1 cellular context compared by ENCODE assay signal in genomic region chr22:43187171-43188099, GRCh38.
TF ChIP-seq lines count a peak whose summit lies in the region.

No MANE protein-coding gene starts in this region.

TF ChIP-seq in HEK293, 187 proteins besides CTCF, POLR2A, EP300 and RAD21 (continued from another document):
- TF ChIP-seq ZBTB21 (tag by site-specific recombination; IDR thresholded peaks at IDR 0.05) (peak; percentile 53; the same call in 1 of the 2 replicates), RBAK (tag by site-specific recombination; IDR thresholded peaks at IDR 0.05) (no peak), ZNF2 (tag by site-specific recombination; IDR thresholded peaks at IDR 0.05) (peak; percentile 82), ZNF302 (tag by site-specific recombination; IDR thresholded peaks at IDR 0.05; ENCODE audit: low read depth) (no peak), ZEB2 (tag by site-specific recombination; IDR thresholded peaks at IDR 0.05) (peak; percentile 99), ZNF114 (tag by site-specific recombination; IDR thresholded peaks at IDR 0.05) (no peak), ZFP37 (tag by site-specific recombination; IDR thresholded peaks at IDR 0.05) (peak; percentile 84; the same call in 1 of the 2 replicates), ZNF610 (tag by site-specific recombination; IDR thresholded peaks at IDR 0.05; ENCODE audit: borderline replicate concordance) (peak; percentile 87), ZNF175 (tag by site-specific recombination; IDR thresholded peaks at IDR 0.05) (no peak), ZSCAN5A (tag by site-specific recombination; IDR thresholded peaks at IDR 0.05) (peak; percentile 70), TRIM28 (IDR thresholded peaks at IDR 0.05; ENCODE audit: borderline replicate concordance, low read length) (peak; percentile 76; the same call in 1 of the 2 replicates), ZNF211 (tag by site-specific recombination; IDR thresholded peaks at IDR 0.05; ENCODE audit: low read depth) (no peak), ZNF391 (tag by site-specific recombination; IDR thresholded peaks at IDR 0.05; ENCODE audit: borderline replicate concordance, low read depth) (peak; percentile 51; the same call in 1 of the 2 replicates), ZNF501 (tag by site-specific recombination; IDR thresholded peaks at IDR 0.05) (peak; percentile 75), ZNF133 (tag by site-specific recombination; IDR thresholded peaks at IDR 0.05) (no peak), KLF10 (tag by site-specific recombination; IDR thresholded peaks at IDR 0.05) (peak; percentile 96), ZXDB (tag by site-specific recombination; IDR thresholded peaks at IDR 0.05) (peak; percentile 94), ZNF449 (tag by site-specific recombination; IDR thresholded peaks at IDR 0.05) (peak; percentile 21; the same call in 1 of the 2 replicates), ZNF843 (tag by site-specific recombination; IDR thresholded peaks at IDR 0.05) (peak; percentile 44; the same call in 1 of the 2 replicates), ZNF629 (tag by site-specific recombination; IDR thresholded peaks at IDR 0.05) (peak; percentile 89), ZBTB20 (tag by site-specific recombination; IDR thresholded peaks at IDR 0.05) (peak; percentile 86), ZBTB17 (tag by site-specific recombination; IDR thresholded peaks at IDR 0.05) (peak; percentile 82), ZBTB48 (tag by site-specific recombination; IDR thresholded peaks at IDR 0.05) (peak; percentile 37; the same call in 1 of the 2 replicates), ZNF561 (tag by site-specific recombination; IDR thresholded peaks at IDR 0.05; ENCODE audit: borderline replicate concordance) (peak; percentile 94), EGR2 (tag by site-specific recombination; IDR thresholded peaks at IDR 0.05; ENCODE audit: low read depth) (0 out of 2 replicates have a peak, but pooled peaks have one; percentile 14), KLF16 (tag by site-specific recombination; IDR thresholded peaks at IDR 0.05) (peak; percentile 81), ZNF24 (tag by site-specific recombination; IDR thresholded peaks at IDR 0.05) (peak; percentile 81), SCRT1 (tag by site-specific recombination; IDR thresholded peaks at IDR 0.05; ENCODE audit: borderline replicate concordance) (0 out of 2 replicates have a peak, but pooled peaks have one; percentile 6), KLF9 (tag by site-specific recombination; IDR thresholded peaks at IDR 0.05; ENCODE audit: low read depth) (peak; percentile 83), ZNF350 (tag by site-specific recombination; IDR thresholded peaks at IDR 0.05) (no peak), ZNF223 (tag by site-specific recombination; IDR thresholded peaks at IDR 0.05) (peak; percentile 96), KLF8 (tag by site-specific recombination; IDR thresholded peaks at IDR 0.05) (peak; percentile 98), ZBTB10 (tag by site-specific recombination; IDR thresholded peaks at IDR 0.05) (peak; percentile 91), ZNF544 (tag by site-specific recombination; IDR thresholded peaks at IDR 0.05) (no peak), ZNF580 (tag by site-specific recombination; IDR thresholded peaks at IDR 0.05) (peak; percentile 96), KLF17 (tag by site-specific recombination; IDR thresholded peaks at IDR 0.05) (peak; percentile 82), WT1 (tag by site-specific recombination; IDR thresholded peaks at IDR 0.05) (peak; percentile 53), ZNF76 (tag by site-specific recombination; IDR thresholded peaks at IDR 0.05; ENCODE audit: borderline replicate concordance, low read depth) (peak; percentile 95), OVOL3 (tag by site-specific recombination; IDR thresholded peaks at IDR 0.05) (peak; percentile 56; the same call in 1 of the 2 replicates), REST (tag by site-specific recombination; IDR thresholded peaks at IDR 0.05) (no peak), ZNF324 (tag by site-specific recombination; IDR thresholded peaks at IDR 0.05) (peak; percentile 75; the same call in 1 of the 2 replicates), ZNF274 (IDR thresholded peaks at IDR 0.05; ENCODE audit: low read length) (no peak), ZNF274 (tag by site-specific recombination; IDR thresholded peaks at IDR 0.05; ENCODE audit: borderline replicate concordance) (no peak), GLI4 (tag by site-specific recombination; IDR thresholded peaks at IDR 0.05) (peak; percentile 61; the same call in 1 of the 2 replicates), GLIS1 (tag by site-specific recombination; IDR thresholded peaks at IDR 0.05) (peak; percentile 83), ZNF596 (tag by site-specific recombination; IDR thresholded peaks at IDR 0.05) (no peak), KLF7 (tag by site-specific recombination; IDR thresholded peaks at IDR 0.05; ENCODE audit: borderline replicate concordance) (peak; percentile 86), ZFP41 (tag by site-specific recombination; IDR thresholded peaks at IDR 0.05; ENCODE audit: borderline replicate concordance) (no peak), ZNF362 (tag by site-specific recombination; IDR thresholded peaks at IDR 0.05) (no peak)
